ENCODE assay signal across 20 cellular contexts in the genomic region with DNA sequence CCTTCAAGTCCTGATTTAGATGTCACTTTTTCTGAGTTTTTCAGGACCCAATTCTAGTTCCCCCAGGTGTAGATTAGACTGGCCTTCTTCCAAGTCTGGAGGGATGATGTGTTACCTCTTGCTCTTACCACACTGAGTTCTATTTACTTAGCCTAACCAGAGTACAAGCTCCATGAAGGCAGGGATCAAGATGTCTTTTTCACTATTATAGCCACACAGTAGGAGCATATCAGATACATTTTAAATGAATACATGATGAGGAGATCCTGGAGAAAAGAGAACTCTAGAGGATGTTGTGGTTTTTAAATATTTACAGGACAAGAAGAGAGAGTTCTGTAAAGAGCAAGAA. TPM values are rescaled to one million over a fixed set of nuclear protein-coding genes. Genes with fewer than 3 reads are reported as not detected.
A peak's percentile ranks its signal among the peaks of the same experiment; 100 is the strongest.
DNase-seq lines count a peak whose midpoint lies in the region; ATAC-seq lines count a peak whose summit lies in the region.
"Had no signal": no experiment of that assay in that cellular context is flagged by ENCODE, and none has a peak within 500 bp of the region (broad histone marks: within the 10 kb centered on the region; RNA-seq: fewer than 3 reads in every experiment).

No MANE protein-coding gene starts in this region.

- H3K79me1 ChIP-seq in mesenchymal stem cell (replicated peaks; ENCODE audit: low read length, poor library complexity, severe bottlenecking) = peaks cover 33% of the 10 kb centered on the region

- peak overlapping the region; percentile 38 for H3K27ac Mint-ChIP-seq in activated naive CD4-positive, alpha-beta T cell treated with anti-CD3 and anti-CD28 coated beads, Interleukin-2, amount 50 U/mL, for 24 hours
- H3K27ac Mint-ChIP-seq in stimulated activated naive B cell treated with anti-CD40 and anti-IgM and Interleukin-4, amounts not matched to agents 10 μg/mL and 1 μg/mL and 100 μg/mL, for 72 hours = peak overlapping the region; percentile 65
- H3K27ac Mint-ChIP-seq: GM23338 had no signal

- H2BK5ac ChIP-seq in mesenchymal stem cell (ENCODE audit: low read depth, low read length, poor library complexity, severe bottlenecking) = no peak overlapping the region

- no peak overlapping the region for H2BK15ac ChIP-seq in mesenchymal stem cell (ENCODE audit: low read depth, poor library complexity, severe bottlenecking)

- H2BK120ac ChIP-seq in mesenchymal stem cell (ENCODE audit: low read depth, low read length) = no peak overlapping the region

- H4K91ac ChIP-seq in mesenchymal stem cell (ENCODE audit: low read length) = no peak overlapping the region

- no peaks in the 10 kb centered on the region for H3K9me3 Mint-ChIP-seq in activated naive CD4-positive, alpha-beta T cell treated with anti-CD3 and anti-CD28 coated beads, Interleukin-2, amount 50 U/mL, for 24 hours
- peaks cover 0 to 10% of the 10 kb centered on the region in 2 donors for H3K9me3 Mint-ChIP-seq in stimulated activated naive B cell treated with anti-CD40 and anti-IgM and Interleukin-4, amounts not matched to agents 10 μg/mL and 1 μg/mL and 100 μg/mL, for 72 hours
- H3K9me3 Mint-ChIP-seq: CD8-positive, alpha-beta memory T cell; GM23338 had no signal

- H3K23ac ChIP-seq in mesenchymal stem cell (ENCODE audit: low read length in 2 of 2) = no peak overlapping the region

- H3K18ac ChIP-seq in mesenchymal stem cell (ENCODE audit: low read depth in 1 of 2, low read length in 2 of 2) = no peak overlapping the region

- peaks cover 81% of the 10 kb centered on the region for H3K36me3 ChIP-seq in adipocyte (ENCODE audit: control insufficient read depth, insufficient read depth, low read length, severe bottlenecking)
- H3K36me3 ChIP-seq in mesenchymal stem cell (ENCODE audit: control insufficient read depth in 1 of 2, insufficient read depth in 2 of 2, low read depth in 1 of 2, low read length in 2 of 2) = peaks cover 41 to 88% of the 10 kb centered on the region in 2 experiments

- H3K4me3 ChIP-seq in adipocyte (ENCODE audit: low read length) (peak overlapping the region; percentile 45), mesenchymal stem cell (ENCODE audit: insufficient read depth in 1 of 2, low read depth in 1 of 2, low read length in 2 of 2) (peak overlapping the region in 1 of 2 experiments; percentile 5)
- H3K4me3 ChIP-seq: BLaER1, GM12878, GM23338, K562 had no signal

- DNase-seq in activated naive CD4-positive, alpha-beta T cell (lab: John Stamatoyannopoulos, UW) = no peak
- DNase-seq in adipocyte (ENCODE audit: low read depth) (no peak), mesenchymal stem cell (no peak), NCI-H1105 treated with DMSO at 0.1 percent for 48 hours (lab: John Stamatoyannopoulos, UW) (no peak)
- no peak for DNase-seq in stimulated activated naive B cell treated with anti-CD40 and anti-IgM and Interleukin-4, amounts not matched to agents 10 μg/mL and 1 μg/mL and 100 μg/mL, for 72 hours
- DNase-seq: CD8-positive, alpha-beta memory T cell; DND-41; NCI-H1417 treated with DMSO at 0.1 percent for 48 hours; NCI-H1930; NCI-H526 treated with DMSO at 0.1 percent for 48 hours; SHP77 treated with DMSO at 0.1 percent for 48 hours had no signal

- no peak overlapping the region for H2AFZ ChIP-seq in mesenchymal stem cell (ENCODE audit: low read depth, low read length)
- H2AFZ ChIP-seq: GM23338 had no signal

- H3K4me1 ChIP-seq in adipocyte (ENCODE audit: control insufficient read depth, insufficient read depth, low read length) (peaks cover 37% of the 10 kb centered on the region), mesenchymal stem cell (ENCODE audit: control insufficient read depth, insufficient read depth, low read depth, low read length) (no peaks in the 10 kb centered on the region)

- no peak overlapping the region for H2AK5ac ChIP-seq in mesenchymal stem cell (ENCODE audit: low read length, severe bottlenecking)

- H3K4me2 ChIP-seq in mesenchymal stem cell (ENCODE audit: low read length, poor library complexity, severe bottlenecking) = no peak overlapping the region
- H3K4me2 ChIP-seq: BLaER1, GM23338 had no signal

- H3K36me3 Mint-ChIP-seq in activated naive CD4-positive, alpha-beta T cell treated with anti-CD3 and anti-CD28 coated beads, Interleukin-2, amount 50 U/mL, for 24 hours = peaks cover 47% of the 10 kb centered on the region
- H3K36me3 Mint-ChIP-seq in stimulated activated naive B cell treated with anti-CD40 and anti-IgM and Interleukin-4, amounts not matched to agents 10 μg/mL and 1 μg/mL and 100 μg/mL, for 72 hours = peaks cover 77 to 82% of the 10 kb centered on the region in 2 donors

- ATAC-seq in stimulated activated naive B cell treated with anti-CD40 and anti-IgM and Interleukin-4, amounts not matched to agents 10 μg/mL and 1 μg/mL and 100 μg/mL, for 72 hours (replicated peaks) = no peak
- ATAC-seq in GM19395 (IDR thresholded peaks at IDR 0.05; ENCODE audit: unreplicated experiment) (no peak), HG03097 (IDR thresholded peaks at IDR 0.05; ENCODE audit: low FRiP score, unreplicated experiment) (no peak)
- ATAC-seq: GM12878, GM23338, K562 had no signal

- H3K4ac ChIP-seq in mesenchymal stem cell (ENCODE audit: low read depth in 1 of 2, low read length in 2 of 2) = no peak overlapping the region

- H3K9me3 ChIP-seq in adipocyte (ENCODE audit: control insufficient read depth, low read length) = no peaks in the 10 kb centered on the region
- H3K9me3 ChIP-seq in mesenchymal stem cell (ENCODE audit: control insufficient read depth, low read length) = no peaks in the 10 kb centered on the region

- H3K14ac ChIP-seq in mesenchymal stem cell (ENCODE audit: low read length in 2 of 2) = no peak overlapping the region

- no peak overlapping the region for H2BK12ac ChIP-seq in mesenchymal stem cell (ENCODE audit: low read length in 2 of 2)

- H3K27me3 ChIP-seq in adipocyte (replicated peaks; ENCODE audit: control insufficient read depth, insufficient read depth, low read length) (no peaks in the 10 kb centered on the region), mesenchymal stem cell (ENCODE audit: control insufficient read depth in 1 of 2, insufficient read depth in 1 of 2, low read length in 2 of 2) (no peaks in the 10 kb centered on the region)
- H3K27me3 ChIP-seq: BLaER1 had no signal

- H3K4me1 Mint-ChIP-seq in activated naive CD4-positive, alpha-beta T cell treated with anti-CD3 and anti-CD28 coated beads, Interleukin-2, amount 50 U/mL, for 24 hours = no peaks in the 10 kb centered on the region
- peaks cover 32 to 33% of the 10 kb centered on the region in 2 donors for H3K4me1 Mint-ChIP-seq in stimulated activated naive B cell treated with anti-CD40 and anti-IgM and Interleukin-4, amounts not matched to agents 10 μg/mL and 1 μg/mL and 100 μg/mL, for 72 hours
- H3K4me1 Mint-ChIP-seq: GM23338 had no signal

- no peak overlapping the region for H3K27ac ChIP-seq in mesenchymal stem cell (ENCODE audit: low read length, poor library complexity, severe bottlenecking)
- H3K27ac ChIP-seq: 22Rv1, BLaER1, HL-60 had no signal

- H3K9ac ChIP-seq in adipocyte (ENCODE audit: low read length) (peak overlapping the region; percentile 63), mesenchymal stem cell (ENCODE audit: low read length) (peak overlapping the region; percentile 43)
- H3K9ac ChIP-seq: BLaER1 had no signal

- H3K27me3 Mint-ChIP-seq in activated naive CD4-positive, alpha-beta T cell treated with anti-CD3 and anti-CD28 coated beads, Interleukin-2, amount 50 U/mL, for 24 hours = no peaks in the 10 kb centered on the region
- no peaks in the 10 kb centered on the region for H3K27me3 Mint-ChIP-seq in stimulated activated naive B cell treated with anti-CD40 and anti-IgM and Interleukin-4, amounts not matched to agents 10 μg/mL and 1 μg/mL and 100 μg/mL, for 72 hours

- no peak overlapping the region for H3K4me3 Mint-ChIP-seq in activated naive CD4-positive, alpha-beta T cell treated with anti-CD3 and anti-CD28 coated beads, Interleukin-2, amount 50 U/mL, for 24 hours
- no peak overlapping the region for H3K4me3 Mint-ChIP-seq in stimulated activated naive B cell treated with anti-CD40 and anti-IgM and Interleukin-4, amounts not matched to agents 10 μg/mL and 1 μg/mL and 100 μg/mL, for 72 hours
- H3K4me3 Mint-ChIP-seq: CD8-positive, alpha-beta memory T cell; GM23338 had no signal

- no peak overlapping the region for H4K8ac ChIP-seq in mesenchymal stem cell (ENCODE audit: low read length)

RNA-seq across cellular contexts. Expression of a gene that starts 30.3 kb away (rescaled TPM):
- polyA plus RNA-seq in mesenchymal stem cell (2013, experiment 1 of 2) = 30.8 TPM
- 35.7 TPM for polyA plus RNA-seq in mesenchymal stem cell (2013, experiment 2 of 2)

RNA-seq across cellular contexts. Expression of a gene that starts 52.8 kb away (rescaled TPM):
- 0.43 TPM for polyA plus RNA-seq in mesenchymal stem cell (2013, experiment 1 of 2)
- polyA plus RNA-seq in mesenchymal stem cell (2013, experiment 2 of 2) = 0.44 TPM
- polyA plus RNA-seq: K562 had no signal
